Comparison of ENCODE assay signal across 28 cellular contexts in genomic region chr2:1307670-1308069, GRCh38.
DNase-seq lines count a peak whose midpoint lies in the region; ATAC-seq, FAIRE-seq and TF ChIP-seq lines count a peak whose summit lies in the region.
"Had no signal": no experiment of that assay in that cellular context is flagged by ENCODE, and none has a peak within 500 bp of the region (broad histone marks: within the 10 kb centered on the region; RNA-seq: fewer than 3 reads in every experiment).

No MANE protein-coding gene starts in this region.

- no peak overlapping the region for H3K9ac ChIP-seq in astrocyte (ENCODE audit: low read length)
- H3K9ac ChIP-seq in neural progenitor cell: no peak overlapping the region
- H3K9ac ChIP-seq: BLaER1 had no signal

- H3K36me3 Mint-ChIP-seq in astrocyte (ENCODE audit: low read depth, unreplicated experiment): no peaks in the 10 kb centered on the region
- no peaks in the 10 kb centered on the region for H3K36me3 Mint-ChIP-seq in neural progenitor cell
- H3K36me3 Mint-ChIP-seq: CD14-positive monocyte; CD4-positive, alpha-beta memory T cell; CD4-positive, CD25-positive, alpha-beta regulatory T cell had no signal

- WGBS in esophagus muscularis mucosa: 95% methylated on average over 23 of the region's 23 CpGs
- WGBS in esophagus squamous epithelium, 2 donors: 96 to 98% methylated on average over 5 to 21 of the region's 23 CpGs

- intact Hi-C loops in esophagus muscularis mucosa (cut with DNase I) (no loop called here), esophagus squamous epithelium (cut with DNase I) (no loop called here)

- ATAC-seq in GM21381 (IDR thresholded peaks at IDR 0.05; ENCODE audit: unreplicated experiment): no peak
- ATAC-seq: GM12878 had no signal

- H3K27me3 ChIP-seq in astrocyte (ENCODE audit: insufficient read depth, low read length) (no peaks in the 10 kb centered on the region), esophagus muscularis mucosa (peaks cover 0 to 6% (median 0%) of the 10 kb centered on the region in 4 donors), neural progenitor cell (no peaks in the 10 kb centered on the region), esophagus squamous epithelium (no peaks in the 10 kb centered on the region)
- H3K27me3 ChIP-seq: BE2C, BLaER1 had no signal

- H3K27ac ChIP-seq in astrocyte (ENCODE audit: low read depth, low read length) (no peak overlapping the region), esophagus muscularis mucosa (replicated peaks in 1 of 4) (no peak overlapping the region), neural progenitor cell (no peak overlapping the region), esophagus squamous epithelium (no peak overlapping the region)
- H3K27ac ChIP-seq: BLaER1 had no signal

- H3F3A ChIP-seq in neural progenitor cell (ENCODE audit: low read depth): no peaks in the 10 kb centered on the region

- H3K36me3 ChIP-seq in astrocyte (ENCODE audit: insufficient read depth, low read length) (no peaks in the 10 kb centered on the region), esophagus muscularis mucosa (no peaks in the 10 kb centered on the region), neural progenitor cell (no peaks in the 10 kb centered on the region), esophagus squamous epithelium (no peaks in the 10 kb centered on the region)
- H3K36me3 ChIP-seq: BE2C, BLaER1 had no signal

- H4K20me1 ChIP-seq in astrocyte (ENCODE audit: insufficient read depth, low read length) (no peaks in the 10 kb centered on the region), neural progenitor cell (ENCODE audit: low read depth) (no peaks in the 10 kb centered on the region)
- H4K20me1 ChIP-seq: BLaER1 had no signal

- H3K9me3 ChIP-seq in astrocyte (ENCODE audit: insufficient read depth, low read depth, low read length) (no peaks in the 10 kb centered on the region), esophagus muscularis mucosa (no peaks in the 10 kb centered on the region), neural progenitor cell (ENCODE audit: low read depth) (no peaks in the 10 kb centered on the region), esophagus squamous epithelium (no peaks in the 10 kb centered on the region)
- H3K9me3 ChIP-seq: BE2C, BLaER1 had no signal

- H3K4me1 Mint-ChIP-seq in astrocyte (ENCODE audit: low read depth, unreplicated experiment) (no peaks in the 10 kb centered on the region), neural progenitor cell (peaks cover 20% of the 10 kb centered on the region)
- H3K4me1 Mint-ChIP-seq: CD8-positive, alpha-beta memory T cell had no signal

- no peak for TF ChIP-seq EP300 in esophagus muscularis mucosa (IDR thresholded peaks at IDR 0.05)

- H3K79me2 ChIP-seq in astrocyte (ENCODE audit: insufficient read depth, low read length) (no peaks in the 10 kb centered on the region), neural progenitor cell (ENCODE audit: low read depth) (no peaks in the 10 kb centered on the region)

- no peak for FAIRE-seq in astrocyte (lab: Jason Lieb, UNC)
- FAIRE-seq: A204.1, GM12878, GM12892, GM18507 had no signal

- no peak for TF ChIP-seq POLR2A in esophagus muscularis mucosa (IDR thresholded peaks at IDR 0.05; ENCODE audit: low read depth)
- TF ChIP-seq POLR2A in esophagus squamous epithelium (IDR thresholded peaks at IDR 0.05): no peak
- TF ChIP-seq POLR2A in erythroblast (IDR thresholded peaks at IDR 0.05; ENCODE audit: low read length): no peak

- H3K4me3 ChIP-seq in astrocyte (ENCODE audit: insufficient read depth, low read depth, low read length): no peak overlapping the region
- H3K4me3 ChIP-seq in esophagus muscularis mucosa: no peak overlapping the region
- H3K4me3 ChIP-seq in neural progenitor cell: no peak overlapping the region
- H3K4me3 ChIP-seq in esophagus squamous epithelium: no peak overlapping the region
- H3K4me3 ChIP-seq: BLaER1, GM12878 had no signal

- H3K4me3 Mint-ChIP-seq in astrocyte (ENCODE audit: unreplicated experiment): no peak overlapping the region
- H3K4me3 Mint-ChIP-seq in neural progenitor cell: no peak overlapping the region
- H3K4me3 Mint-ChIP-seq: CD4-positive, alpha-beta memory T cell; CD4-positive, CD25-positive, alpha-beta regulatory T cell; CD8-positive, alpha-beta memory T cell had no signal

- no peaks in the 10 kb centered on the region for H3K4me1 ChIP-seq in astrocyte (ENCODE audit: insufficient read depth, low read length)
- no peaks in the 10 kb centered on the region for H3K4me1 ChIP-seq in esophagus muscularis mucosa
- peaks cover 11% of the 10 kb centered on the region for H3K4me1 ChIP-seq in neural progenitor cell
- H3K4me1 ChIP-seq in esophagus squamous epithelium: no peaks in the 10 kb centered on the region
- H3K4me1 ChIP-seq: BE2C, BLaER1 had no signal

- peak overlapping the region; percentile 14 for H3K27ac Mint-ChIP-seq in astrocyte (ENCODE audit: unreplicated experiment)
- no peak overlapping the region for H3K27ac Mint-ChIP-seq in neural progenitor cell
- H3K27ac Mint-ChIP-seq: CD4-positive, CD25-positive, alpha-beta regulatory T cell; CD8-positive, alpha-beta memory T cell had no signal

- H2AFZ ChIP-seq in astrocyte (ENCODE audit: low read depth, low read length) (no peak overlapping the region), neural progenitor cell (replicated peaks) (peak overlapping the region; percentile 34)

- DNase-seq in astrocyte (ENCODE audit: low read depth): no peak
- DNase-seq in esophagus muscularis mucosa (ENCODE audit: extremely low spot score): peak; percentile 66
- DNase-seq in neural progenitor cell (ENCODE audit: low spot score): no peak
- DNase-seq in esophagus squamous epithelium (lab: John Stamatoyannopoulos, UW): no peak
- DNase-seq in erythroblast (lab: John Stamatoyannopoulos, UW): no peak
- no peak for DNase-seq in hypothalamus (lab: John Stamatoyannopoulos, UW)
- DNase-seq: 8988T; ACHN; BE2C; C1 segment of cervical spinal cord; CD4-positive, alpha-beta memory T cell; CD4-positive, CD25-positive, alpha-beta regulatory T cell; CD8-positive, alpha-beta memory T cell; COR-L47; DMS 273 treated with DMSO at 0.1 percent for 48 hours; DMS153; DMS53; DMS79; DND-41; EL; GDM1 had no signal

- H3K9me3 Mint-ChIP-seq in astrocyte (ENCODE audit: unreplicated experiment): no peaks in the 10 kb centered on the region
- no peaks in the 10 kb centered on the region for H3K9me3 Mint-ChIP-seq in neural progenitor cell

- peaks cover 6% of the 10 kb centered on the region for H3K27me3 Mint-ChIP-seq in astrocyte (ENCODE audit: low read depth, unreplicated experiment)
- H3K27me3 Mint-ChIP-seq in neural progenitor cell (ENCODE audit: insufficient read depth, low read depth): peaks cover 12% of the 10 kb centered on the region
- H3K27me3 Mint-ChIP-seq: CD4-positive, alpha-beta memory T cell; CD4-positive, CD25-positive, alpha-beta regulatory T cell had no signal

- H3K4me2 ChIP-seq in astrocyte (ENCODE audit: low read length) (no peak overlapping the region), neural progenitor cell (no peak overlapping the region)
- H3K4me2 ChIP-seq: BLaER1 had no signal

- TF ChIP-seq CTCF in astrocyte (IDR thresholded peaks at IDR 0.05; ENCODE audit: insufficient read depth, low read depth, low read length) (no peak), esophagus muscularis mucosa (IDR thresholded peaks at IDR 0.05) (no peak), neural progenitor cell (IDR thresholded peaks at IDR 0.05) (no peak), esophagus squamous epithelium (IDR thresholded peaks at IDR 0.05) (no peak)
